Comparison of ENCODE assay signal across 8 cellular contexts in genomic region chr22:37052386-37053309, GRCh38. TPM values are rescaled to one million over a fixed set of nuclear protein-coding genes. Genes with fewer than 3 reads are reported as not detected.
DNase-seq lines count a peak whose midpoint lies in the region; ATAC-seq and TF ChIP-seq lines count a peak whose summit lies in the region.

No MANE protein-coding gene starts in this region.

- peak overlapping the region; percentile 52 for H3K27ac Mint-ChIP-seq in neural progenitor cell

- H3K4me1 ChIP-seq in BLaER1 treated with 17β-estradiol and CSF1 and Interleukin-3, amounts not matched to agents 10 nM and 100 nM: peaks cover 39 to 55% (median 49%) of the 10 kb centered on the region in 10 experiments
- no peaks in the 10 kb centered on the region for H3K4me1 ChIP-seq in NT2/D1 (ENCODE audit: insufficient read depth, insufficient read length)
- H3K4me1 ChIP-seq in endocrine pancreas (ENCODE audit: control insufficient read depth, insufficient read depth, low read length): no peaks in the 10 kb centered on the region
- peaks cover 5% of the 10 kb centered on the region for H3K4me1 ChIP-seq in neural progenitor cell

- no peaks in the 10 kb centered on the region for H3K9me3 Mint-ChIP-seq in neural progenitor cell

- peak overlapping the region; percentile 93 to 100 (median 97) for H3K4me2 ChIP-seq in BLaER1 treated with 17β-estradiol and CSF1 and Interleukin-3, amounts not matched to agents 10 nM and 100 nM
- peak overlapping the region; percentile 91 for H3K4me2 ChIP-seq in neural progenitor cell

- peak overlapping the region; percentile 71 to 87 (median 82) for H3K9ac ChIP-seq in BLaER1 treated with 17β-estradiol and CSF1 and Interleukin-3, amounts not matched to agents 10 nM and 100 nM
- peak overlapping the region; percentile 70 for H3K9ac ChIP-seq in NT2/D1 (ENCODE audit: insufficient read length, low read depth)
- peak overlapping the region; percentile 56 for H3K9ac ChIP-seq in endocrine pancreas (ENCODE audit: control insufficient read depth, insufficient read depth, low read length)
- H3K9ac ChIP-seq in neural progenitor cell: no peak overlapping the region

- H4K20me1 ChIP-seq in BLaER1 treated with 17β-estradiol and CSF1 and Interleukin-3, amounts not matched to agents 10 nM and 100 nM: peaks cover 0 to 36% (median 17%) of the 10 kb centered on the region in 11 experiments; a peak in 13 of 22 replicates
- peaks cover 5% of the 10 kb centered on the region for H4K20me1 ChIP-seq in neural progenitor cell (ENCODE audit: low read depth)

- H3K36me3 ChIP-seq in BLaER1 treated with 17β-estradiol and CSF1 and Interleukin-3, amounts not matched to agents 10 nM and 100 nM: peaks cover 19 to 44% (median 32%) of the 10 kb centered on the region in 11 experiments
- H3K36me3 ChIP-seq in NT2/D1 (ENCODE audit: insufficient read depth, insufficient read length, low read length) (peaks cover 30% of the 10 kb centered on the region), endocrine pancreas (ENCODE audit: control insufficient read depth, insufficient read depth, low read length) (no peaks in the 10 kb centered on the region), neural progenitor cell (no peaks in the 10 kb centered on the region)

- no peaks in the 10 kb centered on the region for H3K79me2 ChIP-seq in neural progenitor cell (ENCODE audit: low read depth)

- peak overlapping the region; percentile 90 for H3K4me3 Mint-ChIP-seq in neural progenitor cell

- peak overlapping the region; percentile 74 to 93 (median 85) for H3K4me3 ChIP-seq in BLaER1 treated with 17β-estradiol and CSF1 and Interleukin-3, amounts not matched to agents 10 nM and 100 nM
- H3K4me3 ChIP-seq in NT2/D1 (ENCODE audit: insufficient read length, low read depth) (peak overlapping the region; percentile 63), endocrine pancreas (ENCODE audit: control insufficient read depth, insufficient read depth, low read length) (no peak overlapping the region), neural progenitor cell (peak overlapping the region; percentile 98)

- DNase-seq in NT2/D1 (ENCODE audit: low read depth, low spot score) (no peak), neural progenitor cell (ENCODE audit: low spot score) (no peak), medulla oblongata (ENCODE audit: extremely low spot score) (no peak)
- DNase-seq in activated effector memory CD4-positive, alpha-beta T cell treated with Interleukin-2 at 50 U/mL for 16 hours: no peak

- H3K27me3 Mint-ChIP-seq in neural progenitor cell (ENCODE audit: insufficient read depth, low read depth): no peaks in the 10 kb centered on the region

- no peak for ATAC-seq in HG03196 (IDR thresholded peaks at IDR 0.05; ENCODE audit: unreplicated experiment)
- ATAC-seq in GM18868 (IDR thresholded peaks at IDR 0.05; ENCODE audit: unreplicated experiment): no peak

- H3K36me3 Mint-ChIP-seq in neural progenitor cell: peaks cover 2% of the 10 kb centered on the region

- H3F3A ChIP-seq in neural progenitor cell (ENCODE audit: low read depth): peaks cover 8% of the 10 kb centered on the region

- H3K27ac ChIP-seq in BLaER1 treated with 17β-estradiol and CSF1 and Interleukin-3, amounts not matched to agents 10 nM and 100 nM: peak overlapping the region in 7 of 11 experiments; percentile 65 to 75 (median 71); a peak in 9 of 22 replicates
- no peak overlapping the region for H3K27ac ChIP-seq in neural progenitor cell

- no peak for TF ChIP-seq CTCF in neural progenitor cell (IDR thresholded peaks at IDR 0.05)

- H3K9me3 ChIP-seq in BLaER1 treated with 17β-estradiol and CSF1 and Interleukin-3, amounts not matched to agents 10 nM and 100 nM (replicated peaks in 1 of 11): no peaks in the 10 kb centered on the region
- H3K9me3 ChIP-seq in NT2/D1 (ENCODE audit: insufficient read depth, low read length) (no peaks in the 10 kb centered on the region), endocrine pancreas (ENCODE audit: control insufficient read depth, low read length) (no peaks in the 10 kb centered on the region), neural progenitor cell (ENCODE audit: low read depth) (no peaks in the 10 kb centered on the region)

- peaks cover 15% of the 10 kb centered on the region for H3K4me1 Mint-ChIP-seq in neural progenitor cell

- no peaks in the 10 kb centered on the region for H3K27me3 ChIP-seq in BLaER1 treated with 17β-estradiol and CSF1 and Interleukin-3, amounts not matched to agents 10 nM and 100 nM
- no peaks in the 10 kb centered on the region for H3K27me3 ChIP-seq in NT2/D1 (ENCODE audit: insufficient read depth, insufficient read length)
- no peaks in the 10 kb centered on the region for H3K27me3 ChIP-seq in endocrine pancreas (ENCODE audit: control insufficient read depth, insufficient read depth, low read length)
- H3K27me3 ChIP-seq in neural progenitor cell: peaks cover 12% of the 10 kb centered on the region

- H2AFZ ChIP-seq in neural progenitor cell (replicated peaks): no peak overlapping the region

RNA-seq across cellular contexts. Expression of gene KCTD17, which starts 1.1 kb away (rescaled TPM):
- total RNA-seq in neural progenitor cell (ENCODE audit: low replicate concordance): 17.5 and 44.1 TPM in 2 replicates

RNA-seq across cellular contexts. Expression of gene MPST, which starts 33.1 kb away (rescaled TPM):
- total RNA-seq in neural progenitor cell (ENCODE audit: low replicate concordance): 36.9 and 157 TPM in 2 replicates

RNA-seq across cellular contexts. Expression of gene TST, which starts 33.4 kb away (rescaled TPM):
- 21.5 and 53.4 TPM in 2 replicates for total RNA-seq in neural progenitor cell (ENCODE audit: low replicate concordance)

RNA-seq across cellular contexts. Expression of gene TMPRSS6, which starts 56.9 kb away (rescaled TPM):
- total RNA-seq in neural progenitor cell (ENCODE audit: low replicate concordance): not detected in 2 replicates
